Comparison of ENCODE assay signal across 8 cellular contexts in genomic region chr19:18418034-18418724, GRCh38. TPM values are rescaled to one million over a fixed set of nuclear protein-coding genes. Genes with fewer than 3 reads are reported as not detected.
DNase-seq lines count a peak whose midpoint lies in the region; ATAC-seq and TF ChIP-seq lines count a peak whose summit lies in the region.

No MANE protein-coding gene starts in this region.

- no peaks in the 10 kb centered on the region for H3K36me3 ChIP-seq in subcutaneous abdominal adipose tissue (ENCODE audit: control insufficient read depth in 5 of 5, insufficient read depth in 5 of 5, low read length in 5 of 5)

- peak overlapping the region in 4 of 5 donors; percentile 23 to 72 (median 64) for H3K4me3 ChIP-seq in subcutaneous abdominal adipose tissue (ENCODE audit: low read depth in 1 of 5, low read length in 5 of 5)

- peak; percentile 63 for DNase-seq in activated T-cell treated with anti-CD3 and anti-CD28 coated beads, Interleukin-2, amount 50 U/mL, for 24 hours
- no peak for DNase-seq in activated T-cell treated with anti-CD3 and anti-CD28 coated beads, Interleukin-2, amount 50 U/mL, for 1 hour
- peak; percentile 49 for DNase-seq in activated naive CD8-positive, alpha-beta T cell treated with anti-CD3 and anti-CD28 coated beads, Interleukin-2, amount 50 U/mL, for 24 hours
- DNase-seq in H4 (ENCODE audit: low spot score) (no peak), GM13976 (ENCODE audit: low spot score) (no peak)

- H3K9me3 Mint-ChIP-seq in activated T-cell treated with anti-CD3 and anti-CD28 coated beads, Interleukin-2, amount 50 U/mL, for 24 hours, result no peaks in the 10 kb centered on the region
- no peaks in the 10 kb centered on the region for H3K9me3 Mint-ChIP-seq in activated naive CD8-positive, alpha-beta T cell treated with anti-CD3 and anti-CD28 coated beads, Interleukin-2, amount 50 U/mL, for 24 hours

- H3K27me3 ChIP-seq in layer of hippocampus (ENCODE audit: control insufficient read depth, insufficient read depth, low read length) (peaks cover 4% of the 10 kb centered on the region), subcutaneous abdominal adipose tissue (ENCODE audit: control insufficient read depth in 5 of 5, insufficient read depth in 4 of 5, low read length in 5 of 5) (peaks cover 0 to 10% (median 0%) of the 10 kb centered on the region in 5 donors)

- H3K4me1 Mint-ChIP-seq in activated T-cell treated with anti-CD3 and anti-CD28 coated beads, Interleukin-2, amount 50 U/mL, for 24 hours (ENCODE audit: low read depth), result peaks cover 74% of the 10 kb centered on the region
- peaks cover 74% of the 10 kb centered on the region for H3K4me1 Mint-ChIP-seq in activated naive CD8-positive, alpha-beta T cell treated with anti-CD3 and anti-CD28 coated beads, Interleukin-2, amount 50 U/mL, for 24 hours

- H3K4me3 Mint-ChIP-seq in activated T-cell treated with anti-CD3 and anti-CD28 coated beads, Interleukin-2, amount 50 U/mL, for 24 hours, result peak overlapping the region; percentile 75
- H3K4me3 Mint-ChIP-seq in activated naive CD8-positive, alpha-beta T cell treated with anti-CD3 and anti-CD28 coated beads, Interleukin-2, amount 50 U/mL, for 24 hours, result peak overlapping the region; percentile 92

- peaks cover 10 to 83% (median 76%) of the 10 kb centered on the region in 5 donors for H3K4me1 ChIP-seq in subcutaneous abdominal adipose tissue (ENCODE audit: control insufficient read depth in 5 of 5, insufficient read depth in 5 of 5, low read length in 5 of 5)

- H3K9me3 ChIP-seq in subcutaneous abdominal adipose tissue (ENCODE audit: control insufficient read depth in 5 of 5, low read length in 5 of 5), result no peaks in the 10 kb centered on the region

- in situ Hi-C loops in GM13976 (cut with MboI; ENCODE audit: low sequenced_read_pairs, unreplicated experiment), result no loop called here

- H3K9ac ChIP-seq in subcutaneous abdominal adipose tissue (ENCODE audit: low read length in 5 of 5), result peak overlapping the region in 2 of 5 donors; percentile 36 to 61

- H3K27ac Mint-ChIP-seq in activated T-cell treated with anti-CD3 and anti-CD28 coated beads, Interleukin-2, amount 50 U/mL, for 24 hours, result peak overlapping the region; percentile 82
- H3K27ac Mint-ChIP-seq in activated naive CD8-positive, alpha-beta T cell treated with anti-CD3 and anti-CD28 coated beads, Interleukin-2, amount 50 U/mL, for 24 hours, result peak overlapping the region; percentile 80

- H3K36me3 Mint-ChIP-seq in activated T-cell treated with anti-CD3 and anti-CD28 coated beads, Interleukin-2, amount 50 U/mL, for 24 hours (ENCODE audit: low read depth), result peaks cover 27% of the 10 kb centered on the region
- H3K36me3 Mint-ChIP-seq in activated naive CD8-positive, alpha-beta T cell treated with anti-CD3 and anti-CD28 coated beads, Interleukin-2, amount 50 U/mL, for 24 hours (ENCODE audit: low read depth), result peaks cover 6% of the 10 kb centered on the region

- peak; percentile 3 for ATAC-seq in activated naive CD8-positive, alpha-beta T cell treated with anti-CD3 and anti-CD28 coated beads, Interleukin-2, amount 50 U/mL, for 24 hours
- no peak for ATAC-seq in GM18907 (IDR thresholded peaks at IDR 0.05; ENCODE audit: unreplicated experiment)

- peak overlapping the region; percentile 92 for H3K27ac ChIP-seq in layer of hippocampus (ENCODE audit: low read depth, low read length)
- peak overlapping the region; percentile 86 for H3K27ac ChIP-seq in subcutaneous abdominal adipose tissue (ENCODE audit: low read depth, low read length)

- peaks cover 48% of the 10 kb centered on the region for H3K27me3 Mint-ChIP-seq in activated T-cell treated with anti-CD3 and anti-CD28 coated beads, Interleukin-2, amount 50 U/mL, for 24 hours
- peaks cover 30% of the 10 kb centered on the region for H3K27me3 Mint-ChIP-seq in activated naive CD8-positive, alpha-beta T cell treated with anti-CD3 and anti-CD28 coated beads, Interleukin-2, amount 50 U/mL, for 24 hours

- TF ChIP-seq CTCF in GM13976 (IDR thresholded peaks at IDR 0.05; ENCODE audit: borderline replicate concordance, control extremely low read depth, extremely low read depth, insufficient read depth, missing control alignments), result no peak

RNA-seq across cellular contexts. Expression of gene SSBP4, which starts 1.0 kb away (rescaled TPM):
- total RNA-seq in H4 (2014; rRNA removed; shearing (Covaris generic)), result 44.6 and 60.9 TPM in 2 replicates

RNA-seq across cellular contexts. Expression of gene ISYNA1, which starts 19.8 kb away (rescaled TPM):
- 0.33 and 0.45 TPM in 2 replicates for total RNA-seq in H4 (2014; rRNA removed; shearing (Covaris generic))

RNA-seq across cellular contexts. Expression of gene LRRC25, which starts 20.8 kb away (rescaled TPM):
- 0.06 and 0.35 TPM in 2 replicates for total RNA-seq in H4 (2014; rRNA removed; shearing (Covaris generic))

RNA-seq across cellular contexts. Expression of gene GDF15, which starts 32.2 kb away (rescaled TPM):
- total RNA-seq in H4 (2014; rRNA removed; shearing (Covaris generic)), result 376 and 378 TPM in 2 replicates

Comparison
In these comparisons a context has a peak if more than half of its experiments do, and no peak if none do; other contexts are left out.
1. DNase-seq: peak in activated T-cell treated with anti-CD3 and anti-CD28 coated beads, Interleukin-2, amount 50 U/mL, for 24 hours (single experiment) and activated naive CD8-positive, alpha-beta T cell treated with anti-CD3 and anti-CD28 coated beads, Interleukin-2, amount 50 U/mL, for 24 hours (single experiment); none in activated T-cell treated with anti-CD3 and anti-CD28 coated beads, Interleukin-2, amount 50 U/mL, for 1 hour (single experiment), H4 (single experiment) and GM13976 (single experiment).